Comparison of ENCODE assay signal across 24 cellular contexts in genomic region chr22:47437110-47437509, GRCh38.
DNase-seq lines count a peak whose midpoint lies in the region; ATAC-seq, FAIRE-seq and TF ChIP-seq lines count a peak whose summit lies in the region.
"Had no signal": no experiment of that assay in that cellular context is flagged by ENCODE, and none has a peak within 500 bp of the region (broad histone marks: within the 10 kb centered on the region; RNA-seq: fewer than 3 reads in every experiment).

No MANE protein-coding gene starts in this region.

- DNase-seq in GM20000 (ENCODE audit: low spot score) (peak; percentile 49), MV-4-11 (lab: John Stamatoyannopoulos, UW) (peak; percentile 51), OCI-LY7 (ENCODE audit: low spot score) (peak; percentile 21), frontal cortex (ENCODE audit: low spot score in 2 of 2) (no peak), glomerular visceral epithelial cell (ENCODE audit: extremely low spot score) (no peak), NCI-H82 treated with DMSO at 0.1 percent for 48 hours (lab: John Stamatoyannopoulos, UW; ENCODE audit: unreplicated experiment) (no peak), HUDEP-2 (lab: John Stamatoyannopoulos, UW; ENCODE audit: unreplicated experiment in 76 of 76) (no peak)
- DNase-seq: CD4-positive, CD25-positive, alpha-beta regulatory T cell; HCEC 1CT; NCI-H1105; NCI-H1436 treated with DMSO at 0.1 percent for 48 hours; NCI-H1930; NCI-H2107; NCI-H524; NCI-H774 had no signal

- H3K4me2 ChIP-seq in OCI-LY7 (ENCODE audit: low read length) = no peak overlapping the region
- H3K4me2 ChIP-seq: BLaER1 had no signal

- no peak overlapping the region for H2AFZ ChIP-seq in OCI-LY7 (ENCODE audit: low read length)

- FAIRE-seq in frontal cortex (lab: Jason Lieb, UNC) = peak; percentile 55
- FAIRE-seq: A204.1, D721Med, H1, K562, RCC 7860 had no signal

- CTCF ChIA-PET in OCI-LY7 (lab: Charles Lee; ENCODE audit: unreplicated experiment) = no interaction called here

- no peak for ATAC-seq in HG02885 (IDR thresholded peaks at IDR 0.05; ENCODE audit: poor library complexity, unreplicated experiment)
- ATAC-seq: K562 had no signal

- H3K27ac ChIP-seq in OCI-LY7 (ENCODE audit: low read depth, low read length, poor library complexity, severe bottlenecking) = no peak overlapping the region
- H3K27ac ChIP-seq: BLaER1, HL-60, SJSA1 had no signal

- BruUV-seq in OCI-LY7 (replicated peaks; lab: Mats Ljungman, UMichigan) = no TSS peak

- no peaks in the 10 kb centered on the region for H4K20me1 ChIP-seq in OCI-LY7 (ENCODE audit: insufficient read depth, low read length)
- H4K20me1 ChIP-seq: BLaER1 had no signal

- no peaks in the 10 kb centered on the region for H3K9me2 ChIP-seq in OCI-LY7 (ENCODE audit: insufficient read depth, low read length)

- no peaks in the 10 kb centered on the region for H3K36me3 ChIP-seq in OCI-LY7 (ENCODE audit: insufficient read depth, low read length)
- H3K36me3 ChIP-seq: BLaER1, SJSA1 had no signal

- TF ChIP-seq CTCF in GM20000 (IDR thresholded peaks at IDR 0.05; ENCODE audit: extremely low read depth, missing control alignments) = no peak
- no peak for TF ChIP-seq CTCF in OCI-LY7 (conservative IDR thresholded peaks at IDR 0.05; ENCODE audit: low read length)

- H3K4me3 ChIP-seq in OCI-LY7 (ENCODE audit: low read depth, low read length, poor library complexity, severe bottlenecking) = no peak overlapping the region
- H3K4me3 ChIP-seq: BLaER1, K562, SJSA1 had no signal

- H3K9me3 ChIP-seq in OCI-LY7 (ENCODE audit: low read length) = no peaks in the 10 kb centered on the region

- H3K79me2 ChIP-seq in OCI-LY7 (ENCODE audit: insufficient read depth, low read depth, low read length) = no peaks in the 10 kb centered on the region

- intact Hi-C loops in OCI-LY7 (cut with micrococcal nuclease; ENCODE audit: unreplicated experiment) = no loop called here

- H3K4me1 ChIP-seq in OCI-LY7 (ENCODE audit: insufficient read depth, low read length, poor library complexity, severe bottlenecking) = no peaks in the 10 kb centered on the region
- H3K4me1 ChIP-seq: BLaER1, SJSA1 had no signal

- POLR2A ChIA-PET in OCI-LY7 (lab: Charles Lee) = interaction anchor here (0.5 to 0.7 kb wide), 2 partner anchors 36 to 949 kb away, joined by 3 to 4 read pairs; no protein-coding TSS in a partner anchor

Comparison
In these comparisons a context has a peak if more than half of its experiments do, and no peak if none do; other contexts are left out.
1. DNase-seq: peak in GM20000 (single experiment), MV-4-11 (single experiment) and OCI-LY7 (single experiment); none in frontal cortex (0 of 2), glomerular visceral epithelial cell (single experiment), NCI-H82 treated with DMSO at 0.1 percent for 48 hours (single experiment) and HUDEP-2 (0 of 76).